Comparison of ENCODE assay signal across 14 cellular contexts in genomic region chr5:9720361-9720760, GRCh38.
DNase-seq lines count a peak whose midpoint lies in the region; ATAC-seq and TF ChIP-seq lines count a peak whose summit lies in the region.
"Had no signal": no experiment of that assay in that cellular context is flagged by ENCODE, and none has a peak within 500 bp of the region (broad histone marks: within the 10 kb centered on the region; RNA-seq: fewer than 3 reads in every experiment).

No MANE protein-coding gene starts in this region.

- no peaks in the 10 kb centered on the region for H3K9me3 Mint-ChIP-seq in GM23338
- peaks cover 2% of the 10 kb centered on the region for H3K9me3 Mint-ChIP-seq in activated T-cell treated with anti-CD3 and anti-CD28 coated beads, Interleukin-2, amount 50 U/mL, for 24 hours

- peak overlapping the region; percentile 69; the same call in 1 of the 2 replicates for H2AFZ ChIP-seq in GM23338
- H2AFZ ChIP-seq in trophoblast cell (ENCODE audit: insufficient read depth, low read length, poor library complexity) = no peak overlapping the region

- WGBS in trophoblast cell (ENCODE audit: extremely low coverage, insufficient coverage, insufficient read length) = no CpG with 5 or more reads among the region's 5 CpGs

- peak overlapping the region; percentile 49 for H2BK5ac ChIP-seq in trophoblast cell (ENCODE audit: low read depth, low read length, poor library complexity)

- no peak overlapping the region for H2AK5ac ChIP-seq in trophoblast cell (ENCODE audit: low read length)

- H3K27me3 ChIP-seq in GM23338 (ENCODE audit: insufficient read depth) = no peaks in the 10 kb centered on the region
- no peaks in the 10 kb centered on the region for H3K27me3 ChIP-seq in trophoblast cell (ENCODE audit: insufficient read depth, low read length)

- peak overlapping the region; percentile 30 for H2BK12ac ChIP-seq in trophoblast cell (ENCODE audit: low read length)

- no peak overlapping the region for H3K27ac ChIP-seq in GM23338 (ENCODE audit: low read depth)
- H3K27ac ChIP-seq in trophoblast cell (ENCODE audit: low read depth, low read length) = peak overlapping the region; percentile 66

- H3K14ac ChIP-seq in trophoblast cell (ENCODE audit: low read length) = no peak overlapping the region

- H3K36me3 Mint-ChIP-seq in GM23338 (ENCODE audit: low read depth) = no peaks in the 10 kb centered on the region
- H3K36me3 Mint-ChIP-seq in activated T-cell treated with anti-CD3 and anti-CD28 coated beads, Interleukin-2, amount 50 U/mL, for 24 hours (ENCODE audit: low read depth) = no peaks in the 10 kb centered on the region

- H3K27ac Mint-ChIP-seq in GM23338 = peak overlapping the region; percentile 26; the same call in 1 of the 2 replicates
- no peak overlapping the region for H3K27ac Mint-ChIP-seq in activated T-cell treated with anti-CD3 and anti-CD28 coated beads, Interleukin-2, amount 50 U/mL, for 24 hours
- H3K27ac Mint-ChIP-seq: B cell; CD4-positive, alpha-beta T cell had no signal

- peaks cover 14% of the 10 kb centered on the region for H3K79me1 ChIP-seq in trophoblast cell (ENCODE audit: low read length)

- H3K4me2 ChIP-seq in GM23338 (no peak overlapping the region), trophoblast cell (ENCODE audit: low read length) (no peak overlapping the region)

- no peak overlapping the region for H2BK120ac ChIP-seq in trophoblast cell (ENCODE audit: insufficient read depth, low read length, poor library complexity)

- H4K8ac ChIP-seq in trophoblast cell (ENCODE audit: low read depth, low read length) = no peak overlapping the region

- TF ChIP-seq CTCF in GM23338 (conservative IDR thresholded peaks at IDR 0.05; ENCODE audit: low read depth in 2 of 2) (no peak), epithelial cell of esophagus (IDR thresholded peaks at IDR 0.05; ENCODE audit: insufficient read depth, low read depth, low read length, missing control alignments) (no peak)

- H3K27me3 Mint-ChIP-seq in GM23338 (ENCODE audit: insufficient read depth, low read depth, poor library complexity) = no peaks in the 10 kb centered on the region
- H3K27me3 Mint-ChIP-seq in activated T-cell treated with anti-CD3 and anti-CD28 coated beads, Interleukin-2, amount 50 U/mL, for 24 hours = no peaks in the 10 kb centered on the region
- H3K27me3 Mint-ChIP-seq: B cell; CD4-positive, alpha-beta T cell had no signal

- H3K9me2 ChIP-seq in GM23338 (ENCODE audit: insufficient read depth) = peaks cover 7% of the 10 kb centered on the region; the same call in 1 of the 2 replicates

- H3K4ac ChIP-seq in trophoblast cell (ENCODE audit: low read depth, low read length) = no peak overlapping the region

- no peak overlapping the region for H3K23ac ChIP-seq in trophoblast cell (ENCODE audit: low read length)

- H3K18ac ChIP-seq in trophoblast cell (ENCODE audit: low read length) = no peak overlapping the region

- no peaks in the 10 kb centered on the region for H4K20me1 ChIP-seq in GM23338 (replicated peaks; ENCODE audit: insufficient read depth)

- DNase-seq in GM23338 (ENCODE audit: low spot score) = peak; percentile 12
- peak; percentile 12 for DNase-seq in M059J (ENCODE audit: low read depth)
- peak; percentile 27 for DNase-seq in epithelial cell of esophagus (ENCODE audit: low read depth)
- DNase-seq in trophoblast cell = no peak
- DNase-seq in NCI-H1092 (lab: John Stamatoyannopoulos, UW) = no peak
- DNase-seq in HuH-7 (ENCODE audit: low spot score) = no peak
- no peak for DNase-seq in activated T-cell treated with anti-CD3 and anti-CD28 coated beads, Interleukin-2, amount 50 U/mL, for 24 hours
- DNase-seq: C1 segment of cervical spinal cord; CD4-positive, alpha-beta T cell; DMS79 treated with DMSO at 0.1 percent for 48 hours; EL; GDM1; HCEC 1CT had no signal

- H3F3A ChIP-seq in GM23338 (replicated peaks; ENCODE audit: low read depth) = no peaks in the 10 kb centered on the region

- H3K4me1 Mint-ChIP-seq in GM23338 = no peaks in the 10 kb centered on the region
- no peaks in the 10 kb centered on the region for H3K4me1 Mint-ChIP-seq in activated T-cell treated with anti-CD3 and anti-CD28 coated beads, Interleukin-2, amount 50 U/mL, for 24 hours (ENCODE audit: low read depth)
- H3K4me1 Mint-ChIP-seq: B cell had no signal

- H3K9ac ChIP-seq in trophoblast cell (ENCODE audit: low read length) = no peak overlapping the region

- no peaks in the 10 kb centered on the region for H3K4me1 ChIP-seq in GM23338 (ENCODE audit: insufficient read depth)
- H3K4me1 ChIP-seq in trophoblast cell (ENCODE audit: control insufficient read depth in 1 of 2, insufficient read depth in 2 of 2, low read length in 2 of 2) = peaks cover 16 to 18% of the 10 kb centered on the region in 2 experiments

- peak overlapping the region; percentile 64 for H4K91ac ChIP-seq in trophoblast cell (ENCODE audit: low read depth, low read length)

- H4K12ac ChIP-seq in trophoblast cell (ENCODE audit: low read depth, low read length) = no peak overlapping the region

- H3K79me2 ChIP-seq in GM23338 (replicated peaks; ENCODE audit: insufficient read depth) = no peaks in the 10 kb centered on the region
- H3K79me2 ChIP-seq in trophoblast cell (ENCODE audit: control insufficient read depth, insufficient read depth, low read length, poor library complexity) = no peaks in the 10 kb centered on the region

- peak; percentile 67 for ATAC-seq in GM23338

- H3K4me3 Mint-ChIP-seq in GM23338 = no peak overlapping the region
- H3K4me3 Mint-ChIP-seq in activated T-cell treated with anti-CD3 and anti-CD28 coated beads, Interleukin-2, amount 50 U/mL, for 24 hours = no peak overlapping the region
- H3K4me3 Mint-ChIP-seq: B cell; CD4-positive, alpha-beta T cell had no signal

- H3K4me3 ChIP-seq in GM23338 (no peak overlapping the region), epithelial cell of esophagus (ENCODE audit: low read length) (no peak overlapping the region), trophoblast cell (ENCODE audit: low read depth, low read length) (no peak overlapping the region)

- no peaks in the 10 kb centered on the region for H3K9me3 ChIP-seq in trophoblast cell (ENCODE audit: insufficient read depth, low read depth, low read length)

- no peaks in the 10 kb centered on the region; the same call in 1 of the 2 replicates for H3K36me3 ChIP-seq in GM23338 (ENCODE audit: insufficient read depth)
- no peaks in the 10 kb centered on the region for H3K36me3 ChIP-seq in trophoblast cell (ENCODE audit: control insufficient read depth in 1 of 2, insufficient read depth in 2 of 2, low read length in 2 of 2)

TF ChIP-seq in GM23338, 12 proteins besides CTCF, POLR2A, EP300 and RAD21 (continues in another document):
- TF ChIP-seq CREB1 (CRISPR knock-in tag; IDR thresholded peaks at IDR 0.05; ENCODE audit: low read depth) = no peak
- TF ChIP-seq POLR2AphosphoS5 (IDR thresholded peaks at IDR 0.05; ENCODE audit: low read depth) = no peak

Comparison
In these comparisons a context has a peak if more than half of its experiments do, and no peak if none do; other contexts are left out.
1. DNase-seq: peak in GM23338 (single experiment), M059J (single experiment) and epithelial cell of esophagus (single experiment); none in trophoblast cell (0 of 2), NCI-H1092 (single experiment), HuH-7 (single experiment) and activated T-cell treated with anti-CD3 and anti-CD28 coated beads, Interleukin-2, amount 50 U/mL, for 24 hours (single experiment).